ENCODE assay signal across 20 cellular contexts in genomic region chr9:3968891-3969290, GRCh38.
DNase-seq lines count a peak whose midpoint lies in the region; ATAC-seq, FAIRE-seq and TF ChIP-seq lines count a peak whose summit lies in the region.
"Had no signal": no experiment of that assay in that cellular context is flagged by ENCODE, and none has a peak within 500 bp of the region (broad histone marks: within the 10 kb centered on the region; RNA-seq: fewer than 3 reads in every experiment).

No MANE protein-coding gene starts in this region.

- no peaks in the 10 kb centered on the region for H3K4me1 Mint-ChIP-seq in MCF 10A (ENCODE audit: insufficient read depth, unreplicated experiment)

- TF ChIP-seq POLR2A in erythroblast (IDR thresholded peaks at IDR 0.05; ENCODE audit: low read length), result no peak

- no peaks in the 10 kb centered on the region for H3K9me3 ChIP-seq in pancreas
- H3K9me3 ChIP-seq in aorta (ENCODE audit: control insufficient read depth, low read length), result no peaks in the 10 kb centered on the region
- H3K9me3 ChIP-seq: esophagus muscularis mucosa, suprapubic skin had no signal

- ATAC-seq in pancreas (peak in 3 of 4 donors; percentile 61 to 83 (median 81)), aorta (ENCODE audit: low FRiP score) (no peak), HG02981 (IDR thresholded peaks at IDR 0.05; ENCODE audit: unreplicated experiment) (no peak)
- ATAC-seq: activated CD4-positive, CD25-positive, alpha-beta regulatory T cell treated with anti-CD3 and anti-CD28 coated beads, Interleukin-2, amount 50 U/mL, for 24 hours had no signal

- DNase-seq in EH (ENCODE audit: low read depth) (peak; percentile 26), LoVo (ENCODE audit: low spot score) (peak; percentile 29), MCF 10A (ENCODE audit: unreplicated experiment) (peak; percentile 50), pancreas (no peak), aorta (no peak), erythroblast (lab: John Stamatoyannopoulos, UW) (no peak)
- DNase-seq: activated naive CD4-positive, alpha-beta T cell treated with Interleukin-2 at 50 U/mL for 16 hours; DMS79 treated with DMSO at 0.1 percent for 48 hours; H7; NCI-H146; NCI-H226; stimulated activated CD4-positive, alpha-beta T cell treated with anti-CD3 and anti-CD28 coated beads, Interleukin-4, amount 100 ng/mL, for 24 hours; T-helper 2 cell had no signal

- TF ChIP-seq CTCF in MCF 10A (IDR thresholded peaks at IDR 0.05; ENCODE audit: unreplicated experiment) (no peak), pancreas (IDR thresholded peaks at IDR 0.05) (no peak)

- BruUV-seq in MCF 10A (replicated peaks; lab: Mats Ljungman, UMichigan), result no TSS peak

- no peak overlapping the region for H3K27ac Mint-ChIP-seq in MCF 10A (ENCODE audit: low read depth, unreplicated experiment)

- H3K27ac ChIP-seq in pancreas (peak overlapping the region in 2 of 4 donors; percentile 29 to 57), aorta (ENCODE audit: low read depth in 1 of 2, low read length in 2 of 2) (no peak overlapping the region)
- H3K27ac ChIP-seq: BLaER1 treated with 17β-estradiol and CSF1 and Interleukin-3, amounts not matched to agents 10 nM and 100 nM; esophagus muscularis mucosa; parathyroid adenoma; suprapubic skin had no signal

- FAIRE-seq in pancreas (lab: Jason Lieb, UNC), result no peak

- no peaks in the 10 kb centered on the region for H3K36me3 ChIP-seq in pancreas
- H3K36me3 ChIP-seq in aorta (ENCODE audit: control insufficient read depth in 1 of 2, insufficient read depth in 2 of 2, low read length in 1 of 2), result no peaks in the 10 kb centered on the region
- H3K36me3 ChIP-seq: BLaER1 treated with 17β-estradiol and CSF1 and Interleukin-3, amounts not matched to agents 10 nM and 100 nM; esophagus muscularis mucosa; suprapubic skin had no signal

- H3K4me3 ChIP-seq in pancreas, result no peak overlapping the region
- H3K4me3 ChIP-seq in aorta (ENCODE audit: low read length in 2 of 2), result no peak overlapping the region
- H3K4me3 ChIP-seq: BLaER1 treated with 17β-estradiol and CSF1 and Interleukin-3, amounts not matched to agents 10 nM and 100 nM; esophagus muscularis mucosa; lung; suprapubic skin had no signal

- H3K4me1 ChIP-seq in pancreas (peaks cover 0 to 4% (median 3%) of the 10 kb centered on the region in 3 donors), aorta (ENCODE audit: control insufficient read depth in 1 of 2, insufficient read depth in 2 of 2, low read length in 2 of 2) (no peaks in the 10 kb centered on the region)
- H3K4me1 ChIP-seq: parathyroid adenoma had no signal

- no peaks in the 10 kb centered on the region for H3K36me3 Mint-ChIP-seq in MCF 10A (ENCODE audit: insufficient read depth, unreplicated experiment)

- no peaks in the 10 kb centered on the region for H3K27me3 ChIP-seq in pancreas
- H3K27me3 ChIP-seq in aorta (ENCODE audit: control insufficient read depth in 1 of 2, insufficient read depth in 2 of 2, low read length in 1 of 2), result no peaks in the 10 kb centered on the region
- H3K27me3 ChIP-seq: BLaER1 treated with 17β-estradiol and CSF1 and Interleukin-3, amounts not matched to agents 10 nM and 100 nM; esophagus muscularis mucosa; suprapubic skin had no signal

- POLR2A ChIA-PET in MCF 10A (lab: Yijun Ruan, JAX), result no interaction called here

- no peaks in the 10 kb centered on the region for H3K27me3 Mint-ChIP-seq in MCF 10A (ENCODE audit: insufficient read depth, unreplicated experiment)

- CTCF ChIA-PET in MCF 10A (lab: Yijun Ruan, JAX), result no interaction called here

- intact Hi-C loops in MCF 10A (cut with micrococcal nuclease) (no loop called here), pancreas (cut with DNase I) (no loop called here), aorta (cut with DNase I) (no loop called here)

- H3K9me3 Mint-ChIP-seq in MCF 10A (ENCODE audit: unreplicated experiment), result no peaks in the 10 kb centered on the region

- no peak overlapping the region for H3K4me3 Mint-ChIP-seq in MCF 10A (ENCODE audit: unreplicated experiment)

- 35 to 36% methylated on average over 4 of the region's 4 CpGs for WGBS in pancreas, 2 donors
- WGBS in aorta, 2 donors, result 90 to 91% methylated on average over 4 of the region's 4 CpGs

Comparison
In these comparisons a context has a peak if more than half of its experiments do, and no peak if none do; other contexts are left out.
1. DNase-seq: peak in EH (single experiment), LoVo (single experiment) and MCF 10A (single experiment); none in pancreas (0 of 6), aorta (0 of 2) and erythroblast (0 of 2).
2. ATAC-seq: peak in pancreas (3 of 4); none in aorta (single experiment) and HG02981 (single experiment).